ENCODE assay signal across 8 cellular contexts in genomic region chr19:16371540-16371986, GRCh38. TPM values are rescaled to one million over a fixed set of nuclear protein-coding genes. Genes with fewer than 3 reads are reported as not detected.
DNase-seq lines count a peak whose midpoint lies in the region; ATAC-seq and TF ChIP-seq lines count a peak whose summit lies in the region.

No MANE protein-coding gene starts in this region.

- H3K4me1 Mint-ChIP-seq in stimulated activated naive CD8-positive, alpha-beta T cell treated with anti-CD3 and anti-CD28 coated beads, Interleukin-15, Interleukin-2, amounts not matched to agents 100 ng/mL and 50 ng/mL, for 24 hours (ENCODE audit: low read depth) = no peaks in the 10 kb centered on the region

- no peaks in the 10 kb centered on the region for H3K79me2 ChIP-seq in KMS-11 (ENCODE audit: insufficient read depth, low read depth)

- H3K9ac ChIP-seq in KMS-11 = peak overlapping the region; percentile 14; the same call in 1 of the 2 replicates

- POLR2A ChIA-PET in AG04450 (lab: Yijun Ruan, JAX) = interaction anchor here (1.4 kb wide), 1 partner anchor 55 kb away, joined by 3 read pairs; no protein-coding TSS in a partner anchor

- H3K9me3 ChIP-seq in AG04450 (ENCODE audit: control insufficient read depth, insufficient read depth, low read length) = no peaks in the 10 kb centered on the region

- intact Hi-C loops in lower leg skin (cut with DNase I; ENCODE audit: low total_unique reads) = no loop called here

- peak overlapping the region; percentile 56 for H3K4me3 Mint-ChIP-seq in stimulated activated naive CD8-positive, alpha-beta T cell treated with anti-CD3 and anti-CD28 coated beads, Interleukin-15, Interleukin-2, amounts not matched to agents 100 ng/mL and 50 ng/mL, for 24 hours

- no peaks in the 10 kb centered on the region for H4K20me1 ChIP-seq in KMS-11 (ENCODE audit: insufficient read depth)

- no peaks in the 10 kb centered on the region for H3K27me3 ChIP-seq in AG04450 (ENCODE audit: control insufficient read depth, insufficient read depth, low read length)
- no peaks in the 10 kb centered on the region for H3K27me3 ChIP-seq in KMS-11 (ENCODE audit: insufficient read depth, low read depth)

- peaks cover 23% of the 10 kb centered on the region for H3K36me3 Mint-ChIP-seq in stimulated activated naive CD8-positive, alpha-beta T cell treated with anti-CD3 and anti-CD28 coated beads, Interleukin-15, Interleukin-2, amounts not matched to agents 100 ng/mL and 50 ng/mL, for 24 hours (ENCODE audit: low read depth)

- peaks cover 18% of the 10 kb centered on the region for H3K27me3 Mint-ChIP-seq in stimulated activated naive CD8-positive, alpha-beta T cell treated with anti-CD3 and anti-CD28 coated beads, Interleukin-15, Interleukin-2, amounts not matched to agents 100 ng/mL and 50 ng/mL, for 24 hours

- ATAC-seq in GM19468 (IDR thresholded peaks at IDR 0.05; ENCODE audit: extremely low read depth, unreplicated experiment) = peak; percentile 40

- H3K27ac Mint-ChIP-seq in stimulated activated naive CD8-positive, alpha-beta T cell treated with anti-CD3 and anti-CD28 coated beads, Interleukin-15, Interleukin-2, amounts not matched to agents 100 ng/mL and 50 ng/mL, for 24 hours = peak overlapping the region; percentile 49

- CTCF ChIA-PET in AG04450 (lab: Charles Lee) = interaction anchor here (0.6 to 1.7 kb wide), 3 partner anchors 11 to 123 kb away, joined by 3 to 5 read pairs (median 4); no protein-coding TSS in a partner anchor

- TF ChIP-seq CTCF in AG04450 (IDR thresholded peaks at IDR 0.05; ENCODE audit: low read depth, low read length) (no peak), KMS-11 (conservative IDR thresholded peaks at IDR 0.05; ENCODE audit: low read depth, low read length) (no peak), lower leg skin (IDR thresholded peaks at IDR 0.05) (no peak)

- no peak for DNase-seq in AG04450 (ENCODE audit: low read depth, low spot score)
- DNase-seq in activated T-cell treated with anti-CD3 and anti-CD28 coated beads for 1 hour (ENCODE audit: low read depth) = peak; percentile 79
- peak; percentile 49 to 94 for DNase-seq in lower leg skin (ENCODE audit: low spot score in 2 of 2)
- DNase-seq in NCI-H128 (lab: John Stamatoyannopoulos, UW; ENCODE audit: unreplicated experiment) = no peak
- no peak for DNase-seq in NCI-H345 (lab: John Stamatoyannopoulos, UW)

- peak overlapping the region; percentile 92 for H3K4me2 ChIP-seq in KMS-11

- 61 to 62% methylated on average over 18 of the region's 18 CpGs for WGBS in lower leg skin, 2 donors

- H3K36me3 ChIP-seq in KMS-11 (ENCODE audit: insufficient read depth) = no peaks in the 10 kb centered on the region

- TF ChIP-seq POLR2A in lower leg skin (IDR thresholded peaks at IDR 0.05) = no peak

- no peak overlapping the region for H2AFZ ChIP-seq in KMS-11 (ENCODE audit: low read depth)

- no peaks in the 10 kb centered on the region for H3K9me3 Mint-ChIP-seq in stimulated activated naive CD8-positive, alpha-beta T cell treated with anti-CD3 and anti-CD28 coated beads, Interleukin-15, Interleukin-2, amounts not matched to agents 100 ng/mL and 50 ng/mL, for 24 hours

- H3K27ac ChIP-seq in AG04450 (ENCODE audit: low read depth, low read length) (peak overlapping the region; percentile 21), KMS-11 (peak overlapping the region; percentile 78)

- peaks cover 78% of the 10 kb centered on the region for H3K4me1 ChIP-seq in KMS-11 (ENCODE audit: low read depth, poor library complexity, severe bottlenecking)

- H3K4me3 ChIP-seq in AG04450 (ENCODE audit: low read depth, low read length) = no peak overlapping the region
- no peak overlapping the region for H3K4me3 ChIP-seq in KMS-11 (IDR thresholded peaks at IDR 0.05; ENCODE audit: insufficient read depth, low read depth, low read length)
- no peak overlapping the region for H3K4me3 ChIP-seq in lower leg skin (ENCODE audit: low read depth, poor library complexity, severe bottlenecking)

RNA-seq across cellular contexts. Expression of gene KLF2, which starts 46.9 kb away (rescaled TPM):
- 0.60 and 1.5 TPM in 2 replicates for polyA plus RNA-seq in AG04450 (2011; rRNA removed)
- 1.2 and 1.4 TPM in 2 replicates for polyA minus RNA-seq in AG04450 (2011; rRNA and poly(A)+ RNA removed)
- total RNA-seq in lower leg skin = 10 to 100 TPM; 12.6 to 27.5 (median 19.9) TPM

Comparison
In these comparisons a context has a peak if more than half of its experiments do, and no peak if none do; other contexts are left out.
1. DNase-seq: peak in activated T-cell treated with anti-CD3 and anti-CD28 coated beads for 1 hour (single experiment) and lower leg skin (2 of 2); none in AG04450 (single experiment), NCI-H128 (single experiment) and NCI-H345 (single experiment).